In the genomic region with DNA sequence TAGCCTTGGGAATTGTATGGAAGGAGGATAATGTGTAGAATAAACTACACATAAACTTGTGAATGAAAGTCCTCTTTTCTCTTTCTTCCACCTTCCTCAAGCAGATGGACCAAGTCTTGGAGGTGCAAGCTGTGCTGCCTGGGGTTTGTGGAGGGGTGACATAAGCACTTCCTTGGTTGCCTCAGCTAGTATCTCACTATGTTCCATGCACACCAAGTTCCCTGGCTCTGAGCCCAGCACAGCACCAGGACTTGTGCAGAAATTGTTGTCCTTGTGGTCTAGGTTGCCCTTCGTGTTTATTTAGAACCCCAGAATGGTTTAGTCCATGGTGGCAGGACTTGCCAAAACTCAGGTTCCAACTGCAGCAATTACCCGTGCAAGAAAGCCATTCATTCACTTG, we compare ENCODE assay signal across 26 cellular contexts.
"Had no signal": no experiment of that assay in that cellular context is flagged by ENCODE, and none has a peak within 500 bp of the region (broad histone marks: within the 10 kb centered on the region; RNA-seq: fewer than 3 reads in every experiment).

No MANE protein-coding gene starts in this region.

- FAIRE-seq: colon, endometrium, endothelial cell of umbilical vein had no signal

- H3K27ac ChIP-seq: colonic mucosa, coronary artery, dorsolateral prefrontal cortex, epithelial cell of prostate, esophagus muscularis mucosa, esophagus squamous epithelium, foreskin keratinocyte, gastrocnemius medialis, gastroesophageal sphincter, heart left ventricle had no signal

- H3K4me3 ChIP-seq: colonic mucosa, coronary artery, dorsolateral prefrontal cortex, esophagus muscularis mucosa, esophagus squamous epithelium, gastrocnemius medialis, gastroesophageal sphincter, heart left ventricle had no signal

- H3K27me3 ChIP-seq: colonic mucosa, dorsolateral prefrontal cortex, esophagus muscularis mucosa, esophagus squamous epithelium, foreskin keratinocyte, gastrocnemius medialis, gastroesophageal sphincter, heart left ventricle had no signal

- DNase-seq: colonic mucosa; cortex of kidney; dermis blood vessel endothelial cell; dorsolateral prefrontal cortex; effector CD4-positive, alpha-beta T cell; effector CD8-positive, alpha-beta T cell; effector memory CD4-positive, alpha-beta T cell; effector memory CD8-positive, alpha-beta T cell; endodermal cell; erythroblast; esophagus squamous epithelium; foreskin fibroblast; foreskin keratinocyte; foreskin melanocyte; gastrocnemius medialis; glutamatergic neuron; head of caudate nucleus; heart left ventricle had no signal

- H3K4me1 ChIP-seq: colonic mucosa, esophagus muscularis mucosa, esophagus squamous epithelium, foreskin keratinocyte, gastrocnemius medialis, gastroesophageal sphincter, heart left ventricle had no signal

- H3K9me3 ChIP-seq: colonic mucosa, esophagus muscularis mucosa, gastrocnemius medialis, gastroesophageal sphincter, heart left ventricle had no signal

- H3K36me3 ChIP-seq: colonic mucosa, esophagus muscularis mucosa, esophagus squamous epithelium, gastrocnemius medialis, gastroesophageal sphincter, heart left ventricle had no signal

- ATAC-seq: effector memory CD8-positive, alpha-beta T cell; esophagus mucosa; foreskin keratinocyte; gastrocnemius medialis; gastroesophageal sphincter; heart left ventricle had no signal
